Comparison of ENCODE assay signal across 26 cellular contexts in genomic region chr17:33183487-33184026, GRCh38.
"Had no signal": no experiment of that assay in that cellular context is flagged by ENCODE, and none has a peak within 500 bp of the region (broad histone marks: within the 10 kb centered on the region; RNA-seq: fewer than 3 reads in every experiment).

No MANE protein-coding gene starts in this region.

- ATAC-seq: activated CD4-positive, alpha-beta T cell treated with anti-CD3 and anti-CD28 coated beads for 36 hours; activated CD8-positive, alpha-beta memory T cell treated with anti-CD3 and anti-CD28 coated beads, Interleukin-2, amount 10 ng/mL, durations not matched to agents 7 days and 5 days; activated CD8-positive, alpha-beta T cell treated with anti-CD3 and anti-CD28 coated beads, Interleukin-2, amount 10 ng/mL, durations not matched to agents 7 days and 5 days; activated naive CD8-positive, alpha-beta T cell treated with anti-CD3 and anti-CD28 coated beads, Interleukin-2, amount 50 U/mL, for 24 hours; body of pancreas; heart right ventricle; mucosa of descending colon; right lobe of liver; stimulated activated naive CD8-positive, alpha-beta T cell treated with anti-CD3 and anti-CD28 coated beads, Interleukin-15, Interleukin-2, amounts not matched to agents 100 U/mL and 50 U/mL, for 24 hours had no signal

- H3K36me3 Mint-ChIP-seq: activated CD8-positive, alpha-beta memory T cell treated with anti-CD3 and anti-CD28 coated beads, Interleukin-2, amount 10 ng/mL, durations not matched to agents 7 days and 5 days; activated naive CD4-positive, alpha-beta T cell treated with anti-CD3 and anti-CD28 coated beads, Interleukin-2, amount 50 U/mL, for 24 hours had no signal

- H3K9me3 Mint-ChIP-seq: activated naive CD4-positive, alpha-beta T cell treated with anti-CD3 and anti-CD28 coated beads, Interleukin-2, amount 50 U/mL, for 24 hours; activated naive CD8-positive, alpha-beta T cell treated with anti-CD3 and anti-CD28 coated beads, Interleukin-2, amount 50 U/mL, for 24 hours; activated T-helper 2 cell treated with anti-CD3 and anti-CD28 coated beads, Interferon-gamma antibody, Interleukin-2, Interleukin-4, amounts not matched to agents 10 μg/mL and 5 μg/mL and 100 μg/mL, durations not matched to agents 14 hours and 24 hours and 36 hours had no signal

- H3K27ac ChIP-seq: body of pancreas, cardiac muscle cell, colonic mucosa, heart right ventricle, left ventricle myocardium inferior, right lobe of liver, skin epidermis, testis had no signal

- H3K4me3 ChIP-seq: body of pancreas, cardiac muscle cell, colonic mucosa, heart right ventricle, left ventricle myocardium inferior, lung, mucosa of descending colon, right lobe of liver, skin epidermis, testis had no signal

- H3K27ac Mint-ChIP-seq: activated CD4-positive, alpha-beta T cell treated with anti-CD3 and anti-CD28 coated beads for 36 hours; activated CD8-positive, alpha-beta memory T cell treated with anti-CD3 and anti-CD28 coated beads, Interleukin-2, amount 10 ng/mL, durations not matched to agents 7 days and 5 days; activated CD8-positive, alpha-beta T cell treated with anti-CD3 and anti-CD28 coated beads, Interleukin-2, amount 10 ng/mL, durations not matched to agents 7 days and 5 days; activated naive CD4-positive, alpha-beta T cell treated with anti-CD3 and anti-CD28 coated beads, Interleukin-2, amount 50 U/mL, for 24 hours; activated naive CD8-positive, alpha-beta T cell treated with anti-CD3 and anti-CD28 coated beads, Interleukin-2, amount 50 U/mL, for 24 hours; activated T-helper 2 cell treated with anti-CD3 and anti-CD28 coated beads, Interferon-gamma antibody, Interleukin-2, Interleukin-4, amounts not matched to agents 10 μg/mL and 5 μg/mL and 100 μg/mL, durations not matched to agents 14 hours and 24 hours and 36 hours; nephron had no signal

- H3K9me3 ChIP-seq: body of pancreas, colonic mucosa, heart right ventricle, left ventricle myocardium inferior, mucosa of descending colon, right lobe of liver, testis had no signal

- H3K27me3 ChIP-seq: colonic mucosa, right lobe of liver, testis had no signal

- H3K4me1 ChIP-seq: body of pancreas, colonic mucosa, heart right ventricle, left ventricle myocardium inferior, right lobe of liver, testis had no signal

- DNase-seq: activated CD4-positive, alpha-beta T cell treated with anti-CD3 and anti-CD28 coated beads for 36 hours; activated CD4-positive, CD25-positive, alpha-beta regulatory T cell; activated CD8-positive, alpha-beta memory T cell treated with anti-CD3 and anti-CD28 coated beads, Interleukin-2, amount 10 ng/mL, durations not matched to agents 7 days and 5 days; activated CD8-positive, alpha-beta T cell treated with anti-CD3 and anti-CD28 coated beads, Interleukin-2, amount 10 ng/mL, durations not matched to agents 7 days and 5 days; activated naive CD8-positive, alpha-beta T cell treated with anti-CD3 and anti-CD28 coated beads, Interleukin-2, amount 50 U/mL, for 24 hours; activated T-cell treated with anti-CD3 and anti-CD28 coated beads, Interleukin-2, amount 50 U/mL, for 48 hours; body of pancreas; cerebellar nuclear complex; colonic mucosa; effector CD8-positive, alpha-beta T cell; erythroblast; heart right ventricle; left ventricle myocardium inferior; mucosa of descending colon; right lobe of liver; stimulated activated CD4-positive, alpha-beta T cell treated with anti-CD3 and anti-CD28 coated beads, Interleukin-12 subunit alpha, Interleukin-12 subunit beta, amount 100 ng/mL, for 4 hours; stimulated activated CD4-positive, alpha-beta T cell treated with anti-CD3 and anti-CD28 coated beads, Interleukin-4, amount 100 ng/mL, for 1 hour; stimulated activated naive CD8-positive, alpha-beta T cell treated with anti-CD3 and anti-CD28 coated beads, Interleukin-15, Interleukin-2, amounts not matched to agents 100 U/mL and 50 U/mL, for 24 hours; testis; trophoblast cell had no signal

- H3K4me1 Mint-ChIP-seq: activated CD4-positive, alpha-beta T cell treated with anti-CD3 and anti-CD28 coated beads for 36 hours; activated CD8-positive, alpha-beta memory T cell treated with anti-CD3 and anti-CD28 coated beads, Interleukin-2, amount 10 ng/mL, durations not matched to agents 7 days and 5 days; activated naive CD4-positive, alpha-beta T cell treated with anti-CD3 and anti-CD28 coated beads, Interleukin-2, amount 50 U/mL, for 24 hours; activated naive CD8-positive, alpha-beta T cell treated with anti-CD3 and anti-CD28 coated beads, Interleukin-2, amount 50 U/mL, for 24 hours; nephron had no signal

- H3K36me3 ChIP-seq: cardiac muscle cell, colonic mucosa, heart right ventricle, left ventricle myocardium inferior, right lobe of liver had no signal

- H3K4me3 Mint-ChIP-seq: activated CD4-positive, alpha-beta T cell treated with anti-CD3 and anti-CD28 coated beads for 36 hours; activated CD8-positive, alpha-beta memory T cell treated with anti-CD3 and anti-CD28 coated beads, Interleukin-2, amount 10 ng/mL, durations not matched to agents 7 days and 5 days; activated CD8-positive, alpha-beta T cell treated with anti-CD3 and anti-CD28 coated beads, Interleukin-2, amount 10 ng/mL, durations not matched to agents 7 days and 5 days; activated naive CD4-positive, alpha-beta T cell treated with anti-CD3 and anti-CD28 coated beads, Interleukin-2, amount 50 U/mL, for 24 hours; activated naive CD8-positive, alpha-beta T cell treated with anti-CD3 and anti-CD28 coated beads, Interleukin-2, amount 50 U/mL, for 24 hours; nephron had no signal
